Comparison of ENCODE assay signal across 8 cellular contexts in genomic region chr11:64803846-64804345, GRCh38. TPM values are rescaled to one million over a fixed set of nuclear protein-coding genes. Genes with fewer than 3 reads are reported as not detected.
DNase-seq lines count a peak whose midpoint lies in the region; ATAC-seq and TF ChIP-seq lines count a peak whose summit lies in the region.

No MANE protein-coding gene starts in this region.

- intact Hi-C loops in activated CD4-positive, alpha-beta memory T cell treated with anti-CD3 and anti-CD28 coated beads for 36 hours (cut with micrococcal nuclease) = loop anchor here (2.0 kb wide), 1 partner anchor 25 kb away; the partner anchor contains the start of gene SF1
- intact Hi-C loops in right cardiac atrium (cut with DNase I) = no loop called here
- intact Hi-C loops in posterior vena cava (cut with DNase I) = no loop called here

- no peaks in the 10 kb centered on the region for H3K27me3 ChIP-seq in right cardiac atrium (ENCODE audit: control insufficient read depth, insufficient read depth)

- no peak for DNase-seq in activated CD4-positive, alpha-beta memory T cell treated with anti-CD3 and anti-CD28 coated beads for 36 hours
- no peak for DNase-seq in right cardiac atrium
- no peak for DNase-seq in foreskin melanocyte
- DNase-seq in posterior vena cava (ENCODE audit: low spot score) = no peak
- no peak for DNase-seq in AG20443 (ENCODE audit: low spot score)

- H3K36me3 Mint-ChIP-seq in activated CD4-positive, alpha-beta memory T cell treated with anti-CD3 and anti-CD28 coated beads for 36 hours = peaks cover 18% of the 10 kb centered on the region

- H3K4me1 ChIP-seq in HEK293 (ENCODE audit: control insufficient read depth, insufficient read depth, low read length) = peaks cover 4% of the 10 kb centered on the region
- peaks cover 3% of the 10 kb centered on the region for H3K4me1 ChIP-seq in right cardiac atrium (ENCODE audit: control insufficient read depth, insufficient read depth, low read length)

- H3K4me3 Mint-ChIP-seq in activated CD4-positive, alpha-beta memory T cell treated with anti-CD3 and anti-CD28 coated beads for 36 hours = peak overlapping the region; percentile 81

- POLR2A ChIA-PET in HEK293 (lab: Yijun Ruan, JAX) = interaction anchor here (0.6 to 2.3 kb wide), 3 partner anchors 9 to 76 kb away, joined by 3 to 24 read pairs (median 8); partner anchors contain the start of gene SF1
- POLR2A ChIA-PET in activated CD4-positive, alpha-beta memory T cell treated with anti-CD3 and anti-CD28 coated beads for 36 hours (lab: Charles Lee) = interaction anchor here (1.2 kb wide), 1 partner anchor 25 kb away, joined by 4 read pairs; no protein-coding TSS in a partner anchor

- CTCF ChIA-PET in HEK293 (lab: Yijun Ruan, JAX) = interaction anchor here (0.5 to 1.3 kb wide), 6 partner anchors 10 to 105 kb away, joined by 3 to 5 read pairs (median 3); no protein-coding TSS in a partner anchor
- CTCF ChIA-PET in activated CD4-positive, alpha-beta memory T cell treated with anti-CD3 and anti-CD28 coated beads for 36 hours (lab: Charles Lee) = interaction anchor here (1.1 to 1.7 kb wide), 3 partner anchors 17 to 40 kb away, joined by 4 to 5 read pairs (median 4); partner anchors contain the start of gene CDC42BPG

- H3K4me3 ChIP-seq in HEK293 (ENCODE audit: low read depth, low read length) (peak overlapping the region; percentile 47), right cardiac atrium (ENCODE audit: low read length) (peak overlapping the region; percentile 73), skin epidermis (peak overlapping the region; percentile 41 to 72 (median 58))

- WGBS in right cardiac atrium = 37% methylated on average over 15 of the region's 15 CpGs

- peak overlapping the region; percentile 89 for H3K27ac Mint-ChIP-seq in activated CD4-positive, alpha-beta memory T cell treated with anti-CD3 and anti-CD28 coated beads for 36 hours

- ATAC-seq in right cardiac atrium (peak in 1 of 2 donors; percentile 22), HG02623 (IDR thresholded peaks at IDR 0.05; ENCODE audit: unreplicated experiment) (no peak)

- H3K27ac ChIP-seq in HEK293 (ENCODE audit: extremely low read depth, low read depth, low read length) (no peak overlapping the region), right cardiac atrium (ENCODE audit: low read length) (peak overlapping the region; percentile 94), skin epidermis (peak overlapping the region in 18 of 21 experiments; percentile 59 to 89 (median 79))

- H3K36me3 ChIP-seq in HEK293 (ENCODE audit: control insufficient read depth in 2 of 2, insufficient read depth in 1 of 2, low read length in 2 of 2) = peaks cover 0 to 54% of the 10 kb centered on the region in 2 experiments; a peak in 2 of 3 replicates

- H3K27me3 Mint-ChIP-seq in activated CD4-positive, alpha-beta memory T cell treated with anti-CD3 and anti-CD28 coated beads for 36 hours = no peaks in the 10 kb centered on the region

- no peaks in the 10 kb centered on the region for H3K9me3 ChIP-seq in HEK293 (ENCODE audit: control insufficient read depth, insufficient read depth, low read depth, low read length)
- no peaks in the 10 kb centered on the region for H3K9me3 ChIP-seq in right cardiac atrium (ENCODE audit: control insufficient read depth, low read length)

- peaks cover 22% of the 10 kb centered on the region for H3K4me1 Mint-ChIP-seq in activated CD4-positive, alpha-beta memory T cell treated with anti-CD3 and anti-CD28 coated beads for 36 hours (ENCODE audit: low read depth)

- no peak for TF ChIP-seq CTCF in HEK293 (tag by site-specific recombination; IDR thresholded peaks at IDR 0.05)

- H3K9me3 Mint-ChIP-seq in activated CD4-positive, alpha-beta memory T cell treated with anti-CD3 and anti-CD28 coated beads for 36 hours = no peaks in the 10 kb centered on the region

TF ChIP-seq in HEK293, 187 proteins besides CTCF, POLR2A, EP300 and RAD21 (continues in another document):
- no peak for TF ChIP-seq ZNF112 (tag by site-specific recombination; IDR thresholded peaks at IDR 0.05)
- no peak for TF ChIP-seq ZNF701 (tag by site-specific recombination; IDR thresholded peaks at IDR 0.05)
- no peak for TF ChIP-seq ZNF660 (tag by site-specific recombination; IDR thresholded peaks at IDR 0.05)
- no peak for TF ChIP-seq ZNF2 (tag by site-specific recombination; IDR thresholded peaks at IDR 0.05)
- no peak for TF ChIP-seq IKZF3 (tag by site-specific recombination; IDR thresholded peaks at IDR 0.05)
- no peak for TF ChIP-seq ZBTB10 (tag by site-specific recombination; IDR thresholded peaks at IDR 0.05)
- no peak for TF ChIP-seq ZXDB (tag by site-specific recombination; IDR thresholded peaks at IDR 0.05)
- TF ChIP-seq ZNF585B (tag by site-specific recombination; IDR thresholded peaks at IDR 0.05) = no peak
- TF ChIP-seq ZBTB20 (tag by site-specific recombination; IDR thresholded peaks at IDR 0.05) = no peak; the same call in 1 of the 2 replicates
- no peak for TF ChIP-seq ZNF133 (tag by site-specific recombination; IDR thresholded peaks at IDR 0.05)
- no peak for TF ChIP-seq ZNF366 (tag by site-specific recombination; conservative IDR thresholded peaks at IDR 0.05)
- TF ChIP-seq BCL11B (tag by site-specific recombination; IDR thresholded peaks at IDR 0.05; ENCODE audit: low read depth) = no peak
- no peak for TF ChIP-seq ZSCAN16 (tag by site-specific recombination; IDR thresholded peaks at IDR 0.05)
- TF ChIP-seq ZNF335 (tag by site-specific recombination; conservative IDR thresholded peaks at IDR 0.05) = peak; percentile 77
- peak; percentile 16; the same call in 1 of the 2 replicates for TF ChIP-seq SP2 (tag by site-specific recombination; IDR thresholded peaks at IDR 0.05)
- TF ChIP-seq ZNF776 (tag by site-specific recombination; IDR thresholded peaks at IDR 0.05; ENCODE audit: borderline replicate concordance) = no peak
- no peak for TF ChIP-seq KLF9 (tag by site-specific recombination; IDR thresholded peaks at IDR 0.05; ENCODE audit: low read depth)
- TF ChIP-seq SP3 (tag by site-specific recombination; IDR thresholded peaks at IDR 0.05) = peak; percentile 25; the same call in 1 of the 2 replicates
- TF ChIP-seq ZNF175 (tag by site-specific recombination; IDR thresholded peaks at IDR 0.05) = no peak
- no peak for TF ChIP-seq SCRT2 (tag by site-specific recombination; IDR thresholded peaks at IDR 0.05)

RNA-seq across cellular contexts. Expression of gene MAP4K2, which starts 0.9 kb away (rescaled TPM):
- total RNA-seq in activated CD4-positive, alpha-beta memory T cell treated with anti-CD3 and anti-CD28 coated beads for 36 hours = 10 to 100 TPM; 83.3 to 85.8 TPM
- total RNA-seq in right cardiac atrium (10 to 100 TPM in 3 of 4 donors, 1 to 10 TPM in 1; 8.7 to 11.7 (median 11.0) TPM), posterior vena cava (10 to 100 TPM; 13.2 to 14.7 TPM)
- 11.0 TPM for polyA plus RNA-seq in right cardiac atrium

RNA-seq across cellular contexts. Expression of gene MEN1, which starts 6.5 kb away (rescaled TPM):
- 10 to 100 TPM; 31.3 to 32.2 TPM for total RNA-seq in activated CD4-positive, alpha-beta memory T cell treated with anti-CD3 and anti-CD28 coated beads for 36 hours
- total RNA-seq in right cardiac atrium = 10 to 100 TPM in 2 of 4 donors, 1 to 10 TPM in 2; 9.6 to 11.7 (median 10.1) TPM
- polyA plus RNA-seq in right cardiac atrium = 10.1 TPM
- 1 to 10 TPM; 9.2 to 9.4 TPM for total RNA-seq in posterior vena cava

RNA-seq across cellular contexts. Expression of gene SF1, which starts 25.6 kb away (rescaled TPM):
- total RNA-seq in activated CD4-positive, alpha-beta memory T cell treated with anti-CD3 and anti-CD28 coated beads for 36 hours = 100 to 1,000 TPM; 323 to 328 TPM
- total RNA-seq in right cardiac atrium = 100 to 1,000 TPM; 188 to 203 (median 197) TPM
- 72.8 TPM for polyA plus RNA-seq in right cardiac atrium
- total RNA-seq in posterior vena cava = 100 to 1,000 TPM; 181 to 189 TPM

RNA-seq across cellular contexts. Expression of gene CDC42BPG, which starts 40.6 kb away (rescaled TPM):
- total RNA-seq in activated CD4-positive, alpha-beta memory T cell treated with anti-CD3 and anti-CD28 coated beads for 36 hours = under 1 TPM; 0.39 to 0.69 TPM
- total RNA-seq in right cardiac atrium = 1 to 10 TPM in 1 of 4 donors, under 1 TPM in 3; 0.39 to 2.3 (median 0.78) TPM
- polyA plus RNA-seq in right cardiac atrium = 0.36 TPM
- under 1 TPM; 0.37 to 0.38 TPM for total RNA-seq in posterior vena cava

RNA-seq across cellular contexts. Expression of gene PYGM, which starts 44.1 kb away (rescaled TPM):
- 1 to 10 TPM in 1 of 2 experiments, under 1 TPM in 1; 0.94 to 1.6 TPM for total RNA-seq in activated CD4-positive, alpha-beta memory T cell treated with anti-CD3 and anti-CD28 coated beads for 36 hours
- total RNA-seq in right cardiac atrium (10 to 100 TPM; 38.5 to 71.5 (median 57.9) TPM), posterior vena cava (10 to 100 TPM; 19.3 to 43.2 TPM)
- 50.2 TPM for polyA plus RNA-seq in right cardiac atrium

Comparison
In these comparisons a context has a peak if more than half of its experiments do, and no peak if none do; other contexts are left out.
1. RNA of gene MAP4K2, which starts 0.9 kb away (total RNA-seq): 83.3 to 85.8 TPM in activated CD4-positive, alpha-beta memory T cell treated with anti-CD3 and anti-CD28 coated beads for 36 hours; 13.2 to 14.7 TPM in posterior vena cava and 8.7 to 11.7 TPM in right cardiac atrium; every median in the first group is over 4 times any median in the second.
2. Peak in every context shown above with its lines, with median percentiles within 50 percentile points of each other: H3K4me3 ChIP-seq.